ENCODE assay signal across 20 cellular contexts in genomic region chr15:101646652-101647051, GRCh38. TPM values are rescaled to one million over a fixed set of nuclear protein-coding genes. Genes with fewer than 3 reads are reported as not detected.
DNase-seq lines count a peak whose midpoint lies in the region; ATAC-seq, FAIRE-seq and TF ChIP-seq lines count a peak whose summit lies in the region.
"Had no signal": no experiment of that assay in that cellular context is flagged by ENCODE, and none has a peak within 500 bp of the region (broad histone marks: within the 10 kb centered on the region; RNA-seq: fewer than 3 reads in every experiment).

No MANE protein-coding gene starts in this region.

- CTCF ChIA-PET in HepG2 (lab: Yijun Ruan, JAX; ENCODE audit: low intra/inter-chr PET ratio, low total read pairs): no interaction called here

- TF ChIP-seq EP300 in HepG2 (IDR thresholded peaks at IDR 0.05; ENCODE audit: low read depth in 2 of 2, low read length in 2 of 2): no peak
- TF ChIP-seq EP300 in HepG2 (CRISPR knock-in tag; IDR thresholded peaks at IDR 0.05; ENCODE audit: borderline replicate concordance): no peak

- H3K27ac Mint-ChIP-seq in stimulated activated naive CD8-positive, alpha-beta T cell treated with anti-CD3 and anti-CD28 coated beads, Interleukin-15, Interleukin-2, amounts not matched to agents 100 ng/mL and 50 ng/mL, for 24 hours: peak overlapping the region; percentile 52
- H3K27ac Mint-ChIP-seq in dendritic cell treated with granulocyte-macrophage colony-stimulating factor and Interleukin-4, amounts not matched to agents 40 ng/mL and 50 ng/mL, for 4 days: peak overlapping the region; percentile 60
- H3K27ac Mint-ChIP-seq in activated T-helper 1 cell treated with anti-CD3 and anti-CD28 coated beads, Interleukin-12 subunit alpha, Interleukin-12 subunit beta, Interleukin-2, Interleukin-4 antibody, amounts not matched to agents 30 ng/mL and 10 ng/mL and 1 ng/mL, durations not matched to agents 14 hours and 24 hours and 36 hours: no peak overlapping the region

- no peak overlapping the region for H3K4me3 ChIP-seq in HepG2 (replicated peaks in 1 of 3; ENCODE audit: insufficient read depth in 1 of 3, low read depth in 2 of 3, low read length in 3 of 3)

- intact Hi-C loops in dendritic cell treated with granulocyte-macrophage colony-stimulating factor and Interleukin-4, amounts not matched to agents 40 ng/mL and 50 ng/mL, for 4 days (cut with micrococcal nuclease): loop anchor here (10.0 kb wide), 1 partner anchor 142 kb away; no protein-coding TSS in a partner anchor
- intact Hi-C loops in HepG2 (cut with micrococcal nuclease; ENCODE audit: unreplicated experiment): no loop called here
- intact Hi-C loops in activated T-helper 1 cell treated with anti-CD3 and anti-CD28 coated beads, Interleukin-12 subunit alpha, Interleukin-12 subunit beta, Interleukin-2, Interleukin-4 antibody, amounts not matched to agents 30 ng/mL and 10 ng/mL and 1 ng/mL, durations not matched to agents 14 hours and 24 hours and 36 hours (cut with micrococcal nuclease): loop anchor here (10.0 kb wide), 1 partner anchor 642 kb away; no protein-coding TSS in a partner anchor

- no peak overlapping the region for H3K4me3 Mint-ChIP-seq in stimulated activated naive CD8-positive, alpha-beta T cell treated with anti-CD3 and anti-CD28 coated beads, Interleukin-15, Interleukin-2, amounts not matched to agents 100 ng/mL and 50 ng/mL, for 24 hours
- H3K4me3 Mint-ChIP-seq in dendritic cell treated with granulocyte-macrophage colony-stimulating factor and Interleukin-4, amounts not matched to agents 40 ng/mL and 50 ng/mL, for 4 days: no peak overlapping the region
- no peak overlapping the region for H3K4me3 Mint-ChIP-seq in activated T-helper 1 cell treated with anti-CD3 and anti-CD28 coated beads, Interleukin-12 subunit alpha, Interleukin-12 subunit beta, Interleukin-2, Interleukin-4 antibody, amounts not matched to agents 30 ng/mL and 10 ng/mL and 1 ng/mL, durations not matched to agents 14 hours and 24 hours and 36 hours

- H3K9ac ChIP-seq in HepG2 (ENCODE audit: insufficient read depth, low read depth, low read length): no peak overlapping the region

- FAIRE-seq in HepG2 (lab: Jason Lieb, UNC): no peak
- FAIRE-seq in GM12892 (lab: Jason Lieb, UNC): no peak
- FAIRE-seq: bronchial epithelial cell, H54 had no signal

- no peak for TF ChIP-seq CTCF in HepG2 (CRISPR knock-in tag; IDR thresholded peaks at IDR 0.05)

- peaks cover 14 to 53% of the 10 kb centered on the region in 2 experiments for H3K36me3 ChIP-seq in HepG2 (replicated peaks in 1 of 2; ENCODE audit: control insufficient read depth in 1 of 2, insufficient read depth in 2 of 2, low read length in 2 of 2)

- peaks cover 46% of the 10 kb centered on the region for H3K79me2 ChIP-seq in HepG2 (ENCODE audit: insufficient read depth, low read length)

- in situ Hi-C loops in HepG2 (cut with HindIII; ENCODE audit: extremely low pct_ligation_motif_present, low pct_unique_long_range_greater_than_20kb): loop anchor here (10.0 kb wide), 1 partner anchor 212 kb away; no protein-coding TSS in a partner anchor

- no peaks in the 10 kb centered on the region for H3K9me3 ChIP-seq in HepG2 (ENCODE audit: low read length)

- no peaks in the 10 kb centered on the region for H3K9me3 Mint-ChIP-seq in stimulated activated naive CD8-positive, alpha-beta T cell treated with anti-CD3 and anti-CD28 coated beads, Interleukin-15, Interleukin-2, amounts not matched to agents 100 ng/mL and 50 ng/mL, for 24 hours
- no peaks in the 10 kb centered on the region for H3K9me3 Mint-ChIP-seq in dendritic cell treated with granulocyte-macrophage colony-stimulating factor and Interleukin-4, amounts not matched to agents 40 ng/mL and 50 ng/mL, for 4 days
- H3K9me3 Mint-ChIP-seq in activated T-helper 1 cell treated with anti-CD3 and anti-CD28 coated beads, Interleukin-12 subunit alpha, Interleukin-12 subunit beta, Interleukin-2, Interleukin-4 antibody, amounts not matched to agents 30 ng/mL and 10 ng/mL and 1 ng/mL, durations not matched to agents 14 hours and 24 hours and 36 hours: no peaks in the 10 kb centered on the region

- 83% methylated on average over 8 of the region's 8 CpGs for WGBS in HepG2 (ENCODE audit: low lambda C conversion rate)

- POLR2A ChIA-PET in HepG2 (lab: Yijun Ruan, JAX): no interaction called here

- H3K4me1 ChIP-seq in HepG2 (ENCODE audit: insufficient read depth, low read length): peaks cover 32% of the 10 kb centered on the region

- no peak overlapping the region for H3K4me2 ChIP-seq in HepG2 (ENCODE audit: low read depth, low read length)

- H3K36me3 Mint-ChIP-seq in stimulated activated naive CD8-positive, alpha-beta T cell treated with anti-CD3 and anti-CD28 coated beads, Interleukin-15, Interleukin-2, amounts not matched to agents 100 ng/mL and 50 ng/mL, for 24 hours (ENCODE audit: low read depth): peaks cover 67% of the 10 kb centered on the region
- peaks cover 84% of the 10 kb centered on the region for H3K36me3 Mint-ChIP-seq in dendritic cell treated with granulocyte-macrophage colony-stimulating factor and Interleukin-4, amounts not matched to agents 40 ng/mL and 50 ng/mL, for 4 days (ENCODE audit: low read depth)
- peaks cover 49% of the 10 kb centered on the region for H3K36me3 Mint-ChIP-seq in activated T-helper 1 cell treated with anti-CD3 and anti-CD28 coated beads, Interleukin-12 subunit alpha, Interleukin-12 subunit beta, Interleukin-2, Interleukin-4 antibody, amounts not matched to agents 30 ng/mL and 10 ng/mL and 1 ng/mL, durations not matched to agents 14 hours and 24 hours and 36 hours (ENCODE audit: low read depth)

- no peak for TF ChIP-seq RAD21 in HepG2 (CRISPR knock-in tag; IDR thresholded peaks at IDR 0.05)

- no peak overlapping the region for H3K27ac ChIP-seq in HepG2 (ENCODE audit: extremely low read length, insufficient read depth, low read length)

- ATAC-seq in stimulated activated naive CD8-positive, alpha-beta T cell treated with anti-CD3 and anti-CD28 coated beads, Interleukin-15, Interleukin-2, amounts not matched to agents 100 U/mL and 50 U/mL, for 24 hours: no peak
- no peak for ATAC-seq in HepG2
- ATAC-seq in GM21390 (IDR thresholded peaks at IDR 0.05; ENCODE audit: unreplicated experiment): no peak

- H3K27me3 ChIP-seq in HepG2 (ENCODE audit: control insufficient read depth in 1 of 2, insufficient read depth in 2 of 2, low read length in 2 of 2): no peaks in the 10 kb centered on the region; a peak in 1 of 5 replicates

- no TSS peak for BruUV-seq in HepG2 (replicated peaks; lab: Mats Ljungman, UMichigan)

- no peaks in the 10 kb centered on the region for H3K27me3 Mint-ChIP-seq in stimulated activated naive CD8-positive, alpha-beta T cell treated with anti-CD3 and anti-CD28 coated beads, Interleukin-15, Interleukin-2, amounts not matched to agents 100 ng/mL and 50 ng/mL, for 24 hours
- H3K27me3 Mint-ChIP-seq in dendritic cell treated with granulocyte-macrophage colony-stimulating factor and Interleukin-4, amounts not matched to agents 40 ng/mL and 50 ng/mL, for 4 days: no peaks in the 10 kb centered on the region
- no peaks in the 10 kb centered on the region for H3K27me3 Mint-ChIP-seq in activated T-helper 1 cell treated with anti-CD3 and anti-CD28 coated beads, Interleukin-12 subunit alpha, Interleukin-12 subunit beta, Interleukin-2, Interleukin-4 antibody, amounts not matched to agents 30 ng/mL and 10 ng/mL and 1 ng/mL, durations not matched to agents 14 hours and 24 hours and 36 hours (ENCODE audit: insufficient read depth)

- H2AFZ ChIP-seq in HepG2 (ENCODE audit: low read length): no peak overlapping the region

- H4K20me1 ChIP-seq in HepG2 (ENCODE audit: insufficient read depth, low read length): no peaks in the 10 kb centered on the region; the same call in 1 of the 2 replicates

- H3K4me1 Mint-ChIP-seq in stimulated activated naive CD8-positive, alpha-beta T cell treated with anti-CD3 and anti-CD28 coated beads, Interleukin-15, Interleukin-2, amounts not matched to agents 100 ng/mL and 50 ng/mL, for 24 hours (ENCODE audit: low read depth): peaks cover 46% of the 10 kb centered on the region
- H3K4me1 Mint-ChIP-seq in dendritic cell treated with granulocyte-macrophage colony-stimulating factor and Interleukin-4, amounts not matched to agents 40 ng/mL and 50 ng/mL, for 4 days (ENCODE audit: low read depth): peaks cover 43% of the 10 kb centered on the region
- H3K4me1 Mint-ChIP-seq in activated T-helper 1 cell treated with anti-CD3 and anti-CD28 coated beads, Interleukin-12 subunit alpha, Interleukin-12 subunit beta, Interleukin-2, Interleukin-4 antibody, amounts not matched to agents 30 ng/mL and 10 ng/mL and 1 ng/mL, durations not matched to agents 14 hours and 24 hours and 36 hours (ENCODE audit: low read depth): peaks cover 41% of the 10 kb centered on the region

- TF ChIP-seq POLR2A in HepG2 (IDR thresholded peaks at IDR 0.05; ENCODE audit: insufficient read depth in 1 of 2, low read depth in 2 of 2, low read length in 2 of 2) (no peak), GM12892 (IDR thresholded peaks at IDR 0.05; ENCODE audit: low read depth, low read length) (no peak)

- no peak for DNase-seq in stimulated activated naive CD8-positive, alpha-beta T cell treated with anti-CD3 and anti-CD28 coated beads, Interleukin-15, Interleukin-2, amounts not matched to agents 100 U/mL and 50 U/mL, for 24 hours
- DNase-seq in HepG2 (ENCODE audit: low spot score) (no peak), GM12892 (ENCODE audit: insufficient read length) (no peak), GM19238 (ENCODE audit: insufficient read length, low spot score) (no peak)
- no peak for DNase-seq in activated T-helper 1 cell treated with anti-CD3 and anti-CD28 coated beads, Interleukin-12 subunit alpha, Interleukin-12 subunit beta, Interleukin-2, Interleukin-4 antibody, amounts not matched to agents 30 ng/mL and 10 ng/mL and 1 ng/mL, durations not matched to agents 14 hours and 24 hours and 36 hours (ENCODE audit: low spot score)
- DNase-seq: activated CD4-positive, alpha-beta T cell treated with anti-CD3 and anti-CD28 coated beads for 48 hours; activated T-cell treated with anti-CD3 and anti-CD28 coated beads, Interleukin-2, amount 50 U/mL, for 1 hour; AML-193; Calu3; effector CD8-positive, alpha-beta T cell; kidney glomerular epithelial cell; NCI-H1048; NCI-H526 treated with DMSO at 0.1 percent for 48 hours; stimulated activated CD4-positive, alpha-beta T cell treated with anti-CD3 and anti-CD28 coated beads, Interleukin-2, amount 100 ng/mL, for 24 hours; T1000 had no signal

RNA-seq across cellular contexts. Expression of gene TM2D3, which starts 5.5 kb away (rescaled TPM):
- total RNA-seq in HepG2 (2016; rRNA removed; fragmentation: Illumina TruSeq; extraction: Trizol): 17.8 and 31.1 TPM in 2 replicates
- total RNA-seq in HepG2 (2016; cell fraction: cytosol; rRNA removed; fragmentation: Illumina TruSeq; extraction: Trizol; ENCODE audit: low read depth): 8.6 and 9.5 TPM in 2 replicates
- 21.0 and 33.6 TPM in 2 replicates for total RNA-seq in HepG2 (2016; cell fraction: insoluble cytoplasmic fraction; rRNA removed; fragmentation: Illumina TruSeq; extraction: Trizol)
- total RNA-seq in HepG2 (2016; cell fraction: membrane; rRNA removed; fragmentation: Illumina TruSeq; extraction: Trizol): 14.2 and 16.6 TPM in 2 replicates
- 36.0 and 40.5 TPM in 2 replicates for total RNA-seq in HepG2 (2016; cell fraction: nucleus; rRNA removed; fragmentation: Illumina TruSeq; extraction: Trizol)
- polyA plus RNA-seq in HepG2 (2011; rRNA removed): 70.6 and 72.7 TPM in 2 replicates
- 57.2 and 64.0 TPM in 2 replicates for polyA plus RNA-seq in HepG2 (2011; cell fraction: cytosol; rRNA removed)
- polyA plus RNA-seq in HepG2 (2011; cell fraction: nucleus; rRNA removed): 46.5 and 49.1 TPM in 2 replicates
- polyA plus RNA-seq in HepG2 (2012): 54.2 and 56.1 TPM in 2 replicates
- polyA plus RNA-seq in HepG2 (2016; cell fraction: cytosol; fragmentation: Illumina TruSeq; extraction: Trizol; ENCODE audit: low read depth): 3.8 TPM in 2 replicates
- 18.7 and 22.3 TPM in 2 replicates for polyA plus RNA-seq in HepG2 (2016; cell fraction: insoluble cytoplasmic fraction; fragmentation: Illumina TruSeq; extraction: Trizol; ENCODE audit: low read depth)
- 5.8 and 6.3 TPM in 2 replicates for polyA plus RNA-seq in HepG2 (2016; cell fraction: membrane; fragmentation: Illumina TruSeq; extraction: Trizol; ENCODE audit: low read depth)
- polyA plus RNA-seq in HepG2 (2016; cell fraction: nucleus; fragmentation: Illumina TruSeq; extraction: Trizol; ENCODE audit: insufficient read depth, low read depth): 52.3 and 55.0 TPM in 2 replicates
- 48.9 and 62.2 TPM in 2 replicates for polyA minus RNA-seq in HepG2 (2011; rRNA and poly(A)+ RNA removed; ENCODE audit: low replicate concordance)
- 32.5 and 41.6 TPM in 2 replicates for polyA minus RNA-seq in HepG2 (2011; cell fraction: cytosol; rRNA and poly(A)+ RNA removed)
- 114 and 124 TPM in 2 replicates for polyA minus RNA-seq in HepG2 (2011; cell fraction: nucleus; rRNA and poly(A)+ RNA removed)
- 53.9 TPM for polyA plus RNA-seq in GM12892 (2012; ENCODE audit: missing spikeins)
- total RNA-seq in activated T-helper 1 cell treated with anti-CD3 and anti-CD28 coated beads, Interleukin-12 subunit alpha, Interleukin-12 subunit beta, Interleukin-2, Interleukin-4 antibody, amounts not matched to agents 30 ng/mL and 10 ng/mL and 1 ng/mL, durations not matched to agents 14 hours and 24 hours and 36 hours: 57.1 and 62.4 TPM in 2 replicates
